23 cellular contexts compared by ENCODE assay signal in genomic region chr1:168392958-168393357, GRCh38.
DNase-seq lines count a peak whose midpoint lies in the region; ATAC-seq, FAIRE-seq and TF ChIP-seq lines count a peak whose summit lies in the region.
"Had no signal": no experiment of that assay in that cellular context is flagged by ENCODE, and none has a peak within 500 bp of the region (broad histone marks: within the 10 kb centered on the region; RNA-seq: fewer than 3 reads in every experiment).

No MANE protein-coding gene starts in this region.

- no peaks in the 10 kb centered on the region for H3K36me3 Mint-ChIP-seq in type B pancreatic cell
- H3K36me3 Mint-ChIP-seq: CD4-positive, CD25-positive, alpha-beta regulatory T cell; neural progenitor cell had no signal

- H3K27me3 ChIP-seq in HCT116 (ENCODE audit: insufficient read depth, low read length) = no peaks in the 10 kb centered on the region
- H3K27me3 ChIP-seq: heart right ventricle, SJCRH30 had no signal

- H4K20me1 ChIP-seq in HCT116 (ENCODE audit: insufficient read depth) = no peaks in the 10 kb centered on the region

- no peak for FAIRE-seq in GM12891 (lab: Jason Lieb, UNC)
- FAIRE-seq: bronchial epithelial cell, H54, urothelium cell line had no signal

- no peaks in the 10 kb centered on the region for H3K9me3 Mint-ChIP-seq in type B pancreatic cell
- H3K9me3 Mint-ChIP-seq: activated naive CD4-positive, alpha-beta T cell treated with anti-CD3 and anti-CD28 coated beads for 36 hours; neural progenitor cell had no signal

- no peak overlapping the region for H3K9ac ChIP-seq in HCT116 (ENCODE audit: low read length)
- H3K9ac ChIP-seq: neural progenitor cell had no signal

- no peak for TF ChIP-seq RAD21 in HCT116 (IDR thresholded peaks at IDR 0.05; ENCODE audit: low read depth)

- no peak for ATAC-seq in HCT116
- ATAC-seq in GM18867 (IDR thresholded peaks at IDR 0.05; ENCODE audit: unreplicated experiment) = no peak
- ATAC-seq: heart right ventricle had no signal

- H3K27ac Mint-ChIP-seq in type B pancreatic cell = no peak overlapping the region
- H3K27ac Mint-ChIP-seq: activated naive CD4-positive, alpha-beta T cell treated with anti-CD3 and anti-CD28 coated beads for 36 hours; neural progenitor cell had no signal

- H3K4me3 ChIP-seq in HCT116 (replicated peaks in 1 of 2; ENCODE audit: low read depth in 1 of 2, low read length in 2 of 2) = no peak overlapping the region
- H3K4me3 ChIP-seq: heart right ventricle, neural progenitor cell, SJCRH30 had no signal

- no peaks in the 10 kb centered on the region for H3K79me2 ChIP-seq in HCT116 (ENCODE audit: insufficient read depth, low read length)

- no peaks in the 10 kb centered on the region for H3K36me3 ChIP-seq in HCT116 (ENCODE audit: control insufficient read depth in 1 of 2, insufficient read depth in 2 of 2, low read length in 2 of 2)
- H3K36me3 ChIP-seq: heart right ventricle, neural progenitor cell, SJCRH30 had no signal

- no peaks in the 10 kb centered on the region for H3K27me3 Mint-ChIP-seq in type B pancreatic cell

- intact Hi-C loops in HCT116 (cut with micrococcal nuclease) = no loop called here

- no peaks in the 10 kb centered on the region for H3K9me2 ChIP-seq in HCT116 (ENCODE audit: insufficient read depth)

- no peaks in the 10 kb centered on the region for H3K9me3 ChIP-seq in HCT116 (ENCODE audit: control insufficient read depth in 1 of 2, insufficient read depth in 1 of 2, low read depth in 1 of 2, low read length in 2 of 2)
- H3K9me3 ChIP-seq: heart right ventricle, SJCRH30 had no signal

- no peak overlapping the region for H3K4me3 Mint-ChIP-seq in type B pancreatic cell
- H3K4me3 Mint-ChIP-seq: activated naive CD4-positive, alpha-beta T cell treated with anti-CD3 and anti-CD28 coated beads for 36 hours; CD4-positive, CD25-positive, alpha-beta regulatory T cell; neural progenitor cell had no signal

- TF ChIP-seq CTCF in HCT116 (IDR thresholded peaks at IDR 0.05 in 2 of 3, conservative IDR thresholded peaks at IDR 0.05 in 1 of 3; ENCODE audit: borderline replicate concordance in 1 of 3, insufficient read depth in 1 of 3, low read depth in 2 of 3, low read length in 2 of 3) (no peak), type B pancreatic cell (conservative IDR thresholded peaks at IDR 0.05) (no peak)

- RAD21 ChIA-PET in HCT116 (lab: Charles Lee; ENCODE audit: low non-redundant PET in 1 of 2, low total read pairs in 2 of 2, uncharacterized antibody in 2 of 2, unreplicated experiment in 2 of 2) = no interaction called here

- TF ChIP-seq POLR2A in HCT116 (IDR thresholded peaks at IDR 0.05; ENCODE audit: borderline replicate concordance, extremely low read depth, insufficient read depth, insufficient read length) (no peak), GM12891 (IDR thresholded peaks at IDR 0.05; ENCODE audit: low read depth, low read length) (no peak)

- H3K27ac ChIP-seq in HCT116 (ENCODE audit: low read depth, low read length) = peak overlapping the region; percentile 52
- H3K27ac ChIP-seq: heart right ventricle, neural progenitor cell, SJCRH30 had no signal

- CTCF ChIA-PET in HCT116 (lab: Charles Lee) = no interaction called here

- DNase-seq in A172 (ENCODE audit: low spot score) (peak; percentile 28), HCT116 (ENCODE audit: low read depth, low spot score) (no peak), SHP77 treated with DMSO at 0.1 percent for 48 hours (lab: John Stamatoyannopoulos, UW) (peak; percentile 19), islet precursor cell (peak; percentile 50), type B pancreatic cell (ENCODE audit: extremely low spot score, unreplicated experiment) (no peak), GM12891 (ENCODE audit: insufficient read length, low spot score) (no peak), NCI-H2081 treated with DMSO at 0.1 percent for 48 hours (lab: John Stamatoyannopoulos, UW) (no peak)
- DNase-seq: activated naive CD4-positive, alpha-beta T cell treated with anti-CD3 and anti-CD28 coated beads for 36 hours; activated T-cell treated with anti-CD3 and anti-CD28 coated beads, Interleukin-2, amount 50 U/mL, for 48 hours; amniotic stem cell; CD4-positive, CD25-positive, alpha-beta regulatory T cell; GDM1; heart right ventricle; MV-4-11; NCI-H1930; SJCRH30; substantia nigra; T-helper 1 cell had no signal

- H2AFZ ChIP-seq in HCT116 (ENCODE audit: low read depth, low read length, poor library complexity, severe bottlenecking) = no peak overlapping the region
- H2AFZ ChIP-seq: neural progenitor cell had no signal

- no TSS peak for BruUV-seq in HCT116 (replicated peaks; lab: Mats Ljungman, UMichigan)

- peaks cover 49 to 51% of the 10 kb centered on the region in 2 experiments for H3K4me1 ChIP-seq in HCT116 (ENCODE audit: control insufficient read depth in 1 of 2, insufficient read depth in 2 of 2, low read length in 2 of 2)
- H3K4me1 ChIP-seq: neural progenitor cell, SJCRH30 had no signal

- no peak overlapping the region for H3K4me2 ChIP-seq in HCT116 (ENCODE audit: low read length)
- H3K4me2 ChIP-seq: neural progenitor cell had no signal

- H3K4me1 Mint-ChIP-seq in type B pancreatic cell (ENCODE audit: unreplicated experiment) = peaks cover 16% of the 10 kb centered on the region

- POLR2A ChIA-PET in HCT116 (lab: Charles Lee) = interaction anchor here (2.2 kb wide), 1 partner anchor 13 kb away, joined by 6 read pairs; no protein-coding TSS in a partner anchor

TF ChIP-seq in HCT116, 20 proteins besides CTCF, POLR2A, EP300 and RAD21 (continues in another document):
- no peak for TF ChIP-seq ZFX (IDR thresholded peaks at IDR 0.05)
- TF ChIP-seq YY1 (IDR thresholded peaks at IDR 0.05; ENCODE audit: extremely low read depth, insufficient replicate concordance, low read depth, low read length) = no peak
- no peak for TF ChIP-seq POLR2AphosphoS5 (IDR thresholded peaks at IDR 0.05; ENCODE audit: low read depth, low read length)
- no peak for TF ChIP-seq CBX3 (IDR thresholded peaks at IDR 0.05; ENCODE audit: low read depth)
- no peak for TF ChIP-seq FOSL1 (IDR thresholded peaks at IDR 0.05; ENCODE audit: low read depth)
- TF ChIP-seq EZH2phosphoT487 (IDR thresholded peaks at IDR 0.05; ENCODE audit: borderline replicate concordance) = no peak
- no peak for TF ChIP-seq ZBTB33 (IDR thresholded peaks at IDR 0.05; ENCODE audit: extremely low read depth, insufficient replicate concordance, low read length)

TF ChIP-seq in GM12891, 5 proteins besides CTCF, POLR2A, EP300 and RAD21:
- TF ChIP-seq PAX5 (IDR thresholded peaks at IDR 0.05; ENCODE audit: insufficient read depth, low read length, severe bottlenecking) (no peak), POU2F2 (IDR thresholded peaks at IDR 0.05; ENCODE audit: low read depth, low read length) (no peak), POLR2AphosphoS5 (IDR thresholded peaks at IDR 0.05; ENCODE audit: low read depth, low read length) (no peak), SPI1 (IDR thresholded peaks at IDR 0.05; ENCODE audit: low read depth, low read length) (no peak), TAF1 (IDR thresholded peaks at IDR 0.05; ENCODE audit: low read depth, low read length) (no peak)

Comparison
In these comparisons a context has a peak if more than half of its experiments do, and no peak if none do; other contexts are left out.
1. DNase-seq: peak in A172 (single experiment), SHP77 treated with DMSO at 0.1 percent for 48 hours (single experiment) and islet precursor cell (single experiment); none in HCT116 (single experiment), type B pancreatic cell (single experiment), GM12891 (single experiment) and NCI-H2081 treated with DMSO at 0.1 percent for 48 hours (single experiment).